Comparison of ENCODE assay signal across 8 cellular contexts in the genomic region with DNA sequence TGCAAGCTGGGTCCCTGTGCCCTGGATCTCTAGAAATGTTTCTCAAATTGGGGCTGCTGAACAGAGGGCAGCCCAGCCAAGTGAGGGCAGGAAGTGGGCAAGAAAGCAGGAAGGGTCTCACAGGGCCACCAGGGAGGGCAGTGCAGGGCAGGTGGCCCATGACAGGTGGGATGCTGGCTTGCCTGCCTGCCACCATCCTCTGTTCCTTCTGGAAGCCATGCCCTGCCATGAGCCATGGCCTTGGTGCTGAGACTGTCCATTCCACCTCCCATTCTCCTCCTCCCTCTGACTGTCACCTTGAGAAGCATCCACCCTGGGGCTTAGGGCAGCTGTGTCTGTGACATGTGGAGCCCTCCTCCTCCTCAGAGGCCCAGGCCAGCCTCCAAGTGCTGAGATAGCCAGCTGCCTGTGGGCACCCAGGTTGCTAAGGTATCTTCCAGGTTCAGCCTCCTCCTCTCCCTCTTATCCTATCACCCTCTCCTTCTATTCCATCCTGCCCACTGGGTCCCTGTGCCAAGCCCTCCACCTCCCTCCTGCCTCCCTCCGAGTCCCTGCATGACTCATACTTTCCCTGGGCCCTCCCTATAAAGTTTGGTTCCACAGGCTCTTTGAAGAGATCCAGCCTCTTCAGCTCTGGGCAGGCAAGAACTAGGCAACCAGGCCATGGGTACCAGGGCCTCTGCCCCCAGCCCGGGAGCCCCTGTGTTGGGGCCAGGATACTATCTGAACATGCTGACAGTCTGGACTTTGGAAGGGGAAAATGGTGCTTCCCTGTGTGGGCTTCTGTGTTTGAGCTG. TPM values are rescaled to one million over a fixed set of nuclear protein-coding genes. Genes with fewer than 3 reads are reported as not detected.
DNase-seq lines count a peak whose midpoint lies in the region; ATAC-seq and TF ChIP-seq lines count a peak whose summit lies in the region.

No MANE protein-coding gene starts in this region.

- no peaks in the 10 kb centered on the region for H3K36me3 ChIP-seq in mammary epithelial cell (ENCODE audit: insufficient read depth, low read length)
- H3K36me3 ChIP-seq in lung (ENCODE audit: control insufficient read depth in 2 of 2, insufficient read depth in 2 of 2, low read length in 2 of 2), result no peaks in the 10 kb centered on the region
- H3K36me3 ChIP-seq in testis (ENCODE audit: low read depth, missing control alignments), result no peaks in the 10 kb centered on the region

- peak overlapping the region; percentile 77 for H3K9ac ChIP-seq in mammary epithelial cell (ENCODE audit: insufficient read depth, low read length)

- TF ChIP-seq CTCF in Calu3 (IDR thresholded peaks at IDR 0.05; ENCODE audit: unreplicated experiment), result no peak
- TF ChIP-seq CTCF in mammary epithelial cell (conservative IDR thresholded peaks at IDR 0.05 in 1 of 2, IDR thresholded peaks at IDR 0.05 in 1 of 2; ENCODE audit: extremely low read depth in 1 of 2, insufficient read depth in 1 of 2, low read depth in 1 of 2, low read length in 2 of 2), result no peak
- no peak for TF ChIP-seq CTCF in lung (IDR thresholded peaks at IDR 0.05; ENCODE audit: control extremely low read depth, extremely low read depth)
- no peak for TF ChIP-seq CTCF in testis (IDR thresholded peaks at IDR 0.05)

- H3K36me3 Mint-ChIP-seq in Calu3 (ENCODE audit: insufficient read depth, unreplicated experiment), result peaks cover 34% of the 10 kb centered on the region

- H3K4me1 Mint-ChIP-seq in Calu3 (ENCODE audit: low read depth, unreplicated experiment), result peaks cover 47% of the 10 kb centered on the region

- no peak overlapping the region for H3K27ac Mint-ChIP-seq in Calu3 (ENCODE audit: unreplicated experiment)

- DNase-seq in Calu3 (peak; percentile 60), RPMI7951 (ENCODE audit: low read depth) (peak; percentile 70), mammary epithelial cell (peak; percentile 78), lung (ENCODE audit: low spot score) (peak; percentile 74), testis (peak; percentile 50), NCI-H1436 (lab: John Stamatoyannopoulos, UW) (no peak)

- peaks cover 41% of the 10 kb centered on the region for H3K79me2 ChIP-seq in mammary epithelial cell (ENCODE audit: insufficient read depth, low read length)

- 0% methylated on average over 2 of the region's 2 CpGs for WGBS in mammary epithelial cell (ENCODE audit: low coverage, missing lambda C conversion rate)
- 9% methylated on average over 2 of the region's 2 CpGs for WGBS in lung, 2 donors
- WGBS in testis, 2 donors, result 32 to 40% methylated on average over 2 of the region's 2 CpGs

- H3K9me3 Mint-ChIP-seq in Calu3 (ENCODE audit: low read depth, unreplicated experiment), result no peaks in the 10 kb centered on the region

- peak overlapping the region; percentile 86 for H3K27ac ChIP-seq in mammary epithelial cell (ENCODE audit: insufficient read depth, low read depth, low read length)
- peak overlapping the region; percentile 91 for H3K27ac ChIP-seq in lung (ENCODE audit: low read depth in 1 of 2, low read length in 1 of 2)
- H3K27ac ChIP-seq in testis, result peak overlapping the region; percentile 79 to 82

- in situ Hi-C loops in mammary epithelial cell (cut with MboI; ENCODE audit: low sequenced_read_pairs in 2 of 2), result no loop called here

- H3K9me3 ChIP-seq in mammary epithelial cell (replicated peaks; ENCODE audit: insufficient read depth, low read length), result no peaks in the 10 kb centered on the region
- H3K9me3 ChIP-seq in lung (ENCODE audit: control insufficient read depth in 2 of 2, insufficient read depth in 1 of 2, low read length in 1 of 2), result peaks cover 0 to 2% of the 10 kb centered on the region in 2 donors
- H3K9me3 ChIP-seq in testis, result no peaks in the 10 kb centered on the region

- dilution Hi-C loops in mammary epithelial cell (cut with HindIII; ENCODE audit: low sequenced_read_pairs), result no loop called here

- BruUV-seq in Calu3 (replicated peaks; lab: Mats Ljungman, UMichigan), result no TSS peak
- BruUV-seq in mammary epithelial cell (replicated peaks; lab: Mats Ljungman, UMichigan), result no TSS peak

- TF ChIP-seq POLR2A in testis (IDR thresholded peaks at IDR 0.05), result no peak

- peaks cover 61% of the 10 kb centered on the region for H3K4me1 ChIP-seq in mammary epithelial cell (ENCODE audit: insufficient read depth, low read length)
- H3K4me1 ChIP-seq in lung (ENCODE audit: control insufficient read depth in 2 of 2, insufficient read depth in 2 of 2, low read length in 2 of 2), result peaks cover 19 to 44% of the 10 kb centered on the region in 2 donors
- H3K4me1 ChIP-seq in testis, result peaks cover 48% of the 10 kb centered on the region

- ATAC-seq in lung (ENCODE audit: insufficient read depth, low FRiP score) (no peak), GM21367 (IDR thresholded peaks at IDR 0.05; ENCODE audit: unreplicated experiment) (no peak), HG03521 (IDR thresholded peaks at IDR 0.05; ENCODE audit: unreplicated experiment) (no peak)

- peak overlapping the region; percentile 87 for H3K4me3 Mint-ChIP-seq in Calu3 (ENCODE audit: low read depth, unreplicated experiment)

- CTCF ChIA-PET in Calu3 (lab: Charles Lee) (interaction anchor here (0.5 to 2.6 kb wide), 5 partner anchors 43 to 357 kb away, joined by 4 to 19 read pairs (median 6); no protein-coding TSS in a partner anchor), mammary epithelial cell (lab: Charles Lee; ENCODE audit: low non-redundant PET) (interaction anchor here (0.8 kb wide), 1 partner anchor 63 kb away, joined by 7 read pairs; no protein-coding TSS in a partner anchor)

- intact Hi-C loops in Calu3 (cut with micrococcal nuclease; ENCODE audit: unreplicated experiment), result no loop called here
- intact Hi-C loops in mammary epithelial cell (cut with micrococcal nuclease), result loop anchor here (2.0 kb wide), 2 partner anchors 41 to 75 kb away; no protein-coding TSS in a partner anchor
- intact Hi-C loops in testis (cut with DNase I; ENCODE audit: low total_unique reads), result loop anchor here (10.0 kb wide), 1 partner anchor 57 kb away; the partner anchor contains the start of gene C10orf105

- H3K27me3 ChIP-seq in mammary epithelial cell (ENCODE audit: insufficient read depth, low read length) (no peaks in the 10 kb centered on the region), lung (ENCODE audit: control insufficient read depth, insufficient read depth) (no peaks in the 10 kb centered on the region), testis (no peaks in the 10 kb centered on the region)

- no peak overlapping the region for H2AFZ ChIP-seq in mammary epithelial cell (ENCODE audit: low read depth, low read length)

- H3K4me3 ChIP-seq in mammary epithelial cell (replicated peaks in 1 of 3; ENCODE audit: insufficient read depth in 1 of 3, low read depth in 2 of 3, low read length in 3 of 3) (peak overlapping the region; percentile 73 to 78 (median 75)), lung (peak overlapping the region; percentile 80), testis (peak overlapping the region; percentile 54 to 63)

- no peaks in the 10 kb centered on the region for H4K20me1 ChIP-seq in mammary epithelial cell (ENCODE audit: insufficient read depth, low read length)

- H3K27me3 Mint-ChIP-seq in Calu3 (ENCODE audit: unreplicated experiment), result no peaks in the 10 kb centered on the region

- peak overlapping the region; percentile 96 for H3K4me2 ChIP-seq in mammary epithelial cell (ENCODE audit: insufficient read depth, low read depth, low read length)

RNA-seq across cellular contexts. Expression of gene VSIR, which starts 1.3 kb away (rescaled TPM):
- total RNA-seq in Calu3 (2022) (30.1 and 46.1 TPM in 2 replicates), mammary epithelial cell (10 to 100 TPM; 39.9 to 77.8 TPM), lung (100 to 1,000 TPM in 1 of 2 donors, 10 to 100 TPM in 1; 55.2 to 114 TPM), testis (10 to 100 TPM; 26.1 to 54.6 TPM)
- 1.6 and 1.7 TPM in 2 replicates for total RNA-seq in RPMI7951 (2014; rRNA removed; shearing (Covaris generic))
- polyA plus RNA-seq in mammary epithelial cell (26.5 TPM), lung (100 to 1,000 TPM in 1 of 2 donors, 10 to 100 TPM in 1; 32.3 to 244 TPM), testis (ENCODE audit: insufficient read depth, low read depth, low replicate concordance) (54.4 TPM)
- polyA minus RNA-seq in mammary epithelial cell, result 31.0 TPM

RNA-seq across cellular contexts. Expression of gene C10orf105, which starts 52.4 kb away (rescaled TPM):
- total RNA-seq in Calu3 (2022) (not detected in 2 replicates), mammary epithelial cell (under 1 TPM in 1 of 2 donors, not detected in 1; under 0.01 TPM), lung (under 1 TPM; 0.14 to 0.58 TPM), testis (under 1 TPM; 0.47 to 0.87 TPM)
- 0.10 and 0.12 TPM in 2 replicates for total RNA-seq in RPMI7951 (2014; rRNA removed; shearing (Covaris generic))
- polyA plus RNA-seq in mammary epithelial cell (not detected), lung (under 1 TPM; 0.20 to 0.34 TPM), testis (ENCODE audit: insufficient read depth, low read depth, low replicate concordance) (1.7 TPM)
- not detected for polyA minus RNA-seq in mammary epithelial cell

Comparison
In these comparisons a context has a peak if more than half of its experiments do, and no peak if none do; other contexts are left out.
1. RNA of gene VSIR, which starts 1.3 kb away (total RNA-seq): 55.2 to 114 TPM in lung, 39.9 to 77.8 TPM in mammary epithelial cell, 26.1 to 54.6 TPM in testis and 30.1 to 46.1 TPM in Calu3; 1.6 to 1.7 TPM in RPMI7951; every median in the first group is over 10 times any median in the second.
2. Peak in every context shown above with its lines, with median percentiles within 50 percentile points of each other: H3K27ac ChIP-seq and H3K4me3 ChIP-seq.